20 cellular contexts compared by ENCODE assay signal in the genomic region with DNA sequence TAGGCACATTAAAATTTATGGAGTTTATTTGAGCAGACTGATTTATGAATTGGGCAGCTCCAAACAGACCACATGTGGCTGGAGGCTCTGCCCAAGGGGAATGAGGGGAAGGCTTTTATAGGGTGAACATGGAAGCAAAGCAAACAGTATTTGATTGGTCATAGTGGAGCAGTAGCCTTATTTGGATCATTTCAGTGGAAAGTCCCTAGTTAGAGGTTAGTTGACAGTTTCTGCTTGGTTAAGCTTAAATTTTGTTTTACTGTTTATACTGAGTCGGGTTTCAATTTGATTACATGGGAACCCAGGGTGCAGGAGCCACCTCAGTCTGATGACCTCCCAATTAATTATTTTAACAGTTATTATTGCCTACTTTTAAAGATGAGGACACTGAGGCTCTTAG.
"Had no signal": no experiment of that assay in that cellular context is flagged by ENCODE, and none has a peak within 500 bp of the region (broad histone marks: within the 10 kb centered on the region; RNA-seq: fewer than 3 reads in every experiment).

No MANE protein-coding gene starts in this region.

- ATAC-seq: activated CD4-positive, alpha-beta T cell treated with anti-CD3 and anti-CD28 coated beads for 36 hours; activated CD8-positive, alpha-beta memory T cell treated with anti-CD3 and anti-CD28 coated beads, Interleukin-2, amount 10 ng/mL, durations not matched to agents 7 days and 5 days; effector memory CD8-positive, alpha-beta T cell had no signal

- H3K4me1 Mint-ChIP-seq: activated CD4-positive, alpha-beta T cell treated with anti-CD3 and anti-CD28 coated beads for 36 hours; activated CD8-positive, alpha-beta memory T cell treated with anti-CD3 and anti-CD28 coated beads, Interleukin-2, amount 10 ng/mL, durations not matched to agents 7 days and 5 days; activated naive CD8-positive, alpha-beta T cell treated with anti-CD3 and anti-CD28 coated beads, Interleukin-2, amount 10 ng/mL, durations not matched to agents 7 days and 5 days had no signal

- H3K27ac Mint-ChIP-seq: activated CD4-positive, alpha-beta T cell treated with anti-CD3 and anti-CD28 coated beads for 36 hours; activated CD8-positive, alpha-beta memory T cell treated with anti-CD3 and anti-CD28 coated beads, Interleukin-2, amount 10 ng/mL, durations not matched to agents 7 days and 5 days; activated naive CD8-positive, alpha-beta T cell treated with anti-CD3 and anti-CD28 coated beads, Interleukin-2, amount 10 ng/mL, durations not matched to agents 7 days and 5 days; effector memory CD8-positive, alpha-beta T cell; nephron progenitor cell; T-helper 2 cell treated with Interferon-gamma antibody and Interleukin-4, amounts not matched to agents 5 μg/mL and 100 μg/mL, for 36 hours had no signal

- H3K4me3 ChIP-seq: lung, sigmoid colon, transverse colon had no signal

- H3K9me3 Mint-ChIP-seq: activated naive CD8-positive, alpha-beta T cell treated with anti-CD3 and anti-CD28 coated beads, Interleukin-2, amount 10 ng/mL, durations not matched to agents 7 days and 5 days; effector memory CD8-positive, alpha-beta T cell; T-helper 2 cell treated with Interferon-gamma antibody and Interleukin-4, amounts not matched to agents 5 μg/mL and 100 μg/mL, for 36 hours had no signal

- H3K27ac ChIP-seq: sigmoid colon, transverse colon had no signal

- H3K4me3 Mint-ChIP-seq: activated CD4-positive, alpha-beta T cell treated with anti-CD3 and anti-CD28 coated beads for 36 hours; activated CD8-positive, alpha-beta memory T cell treated with anti-CD3 and anti-CD28 coated beads, Interleukin-2, amount 10 ng/mL, durations not matched to agents 7 days and 5 days; activated naive CD8-positive, alpha-beta T cell treated with anti-CD3 and anti-CD28 coated beads, Interleukin-2, amount 10 ng/mL, durations not matched to agents 7 days and 5 days; effector memory CD8-positive, alpha-beta T cell; nephron progenitor cell; T-helper 2 cell treated with Interferon-gamma antibody and Interleukin-4, amounts not matched to agents 5 μg/mL and 100 μg/mL, for 36 hours had no signal

- H3K9me3 ChIP-seq: sigmoid colon, transverse colon had no signal

- DNase-seq: activated CD4-positive, alpha-beta T cell treated with anti-CD3 and anti-CD28 coated beads for 36 hours; activated CD4-positive, alpha-beta T cell treated with anti-CD3 and anti-CD28 coated beads, Interleukin-2, amount 50 U/mL, for 48 hours; activated CD8-positive, alpha-beta memory T cell treated with anti-CD3 and anti-CD28 coated beads, Interleukin-2, amount 10 ng/mL, durations not matched to agents 7 days and 5 days; activated naive CD4-positive, alpha-beta T cell; activated naive CD8-positive, alpha-beta T cell treated with anti-CD3 and anti-CD28 coated beads, Interleukin-2, amount 10 ng/mL, durations not matched to agents 7 days and 5 days; amygdala; effector memory CD8-positive, alpha-beta T cell; foreskin melanocyte; glutamatergic neuron; hippocampal formation; midbrain; nephron progenitor cell; nucleus accumbens; sigmoid colon; stimulated activated CD4-positive, alpha-beta T cell treated with anti-CD3 and anti-CD28 coated beads, Interleukin-1b, Interleukin-23, amount 100 ng/mL, for 48 hours; stimulated activated CD8-positive, alpha-beta memory T cell treated with anti-CD3 and anti-CD28 coated beads, Interleukin-4, amount 100 ng/mL, for 48 hours; stimulated activated naive CD4-positive, alpha-beta T cell; transverse colon had no signal

- H3K36me3 ChIP-seq: sigmoid colon, transverse colon had no signal

- H3K27me3 ChIP-seq: sigmoid colon, transverse colon had no signal

- H3K36me3 Mint-ChIP-seq: activated CD8-positive, alpha-beta memory T cell treated with anti-CD3 and anti-CD28 coated beads, Interleukin-2, amount 10 ng/mL, durations not matched to agents 7 days and 5 days; activated naive CD8-positive, alpha-beta T cell treated with anti-CD3 and anti-CD28 coated beads, Interleukin-2, amount 10 ng/mL, durations not matched to agents 7 days and 5 days had no signal

- H3K4me1 ChIP-seq: sigmoid colon, transverse colon had no signal
